Comparison of ENCODE assay signal across 8 cellular contexts in genomic region chr14:105448706-105449111, GRCh38. TPM values are rescaled to one million over a fixed set of nuclear protein-coding genes. Genes with fewer than 3 reads are reported as not detected.
DNase-seq lines count a peak whose midpoint lies in the region; ATAC-seq, FAIRE-seq and TF ChIP-seq lines count a peak whose summit lies in the region.

No MANE protein-coding gene starts in this region.

- H2AFZ ChIP-seq in H9 (ENCODE audit: low read length): no peak overlapping the region

- H4K20me1 ChIP-seq in H9 (ENCODE audit: control insufficient read depth, insufficient read depth, insufficient read length): no peaks in the 10 kb centered on the region

- DNase-seq in BE2C (peak; percentile 86), H9 (peak; percentile 81), SK-N-DZ (ENCODE audit: low spot score) (peak; percentile 22), cardiac muscle cell (ENCODE audit: low read depth in 1 of 2, low spot score in 1 of 2) (peak; percentile 66 to 73), psoas muscle (peak; percentile 76 to 88), urothelium cell line (ENCODE audit: low spot score) (peak; percentile 61)
- peak in 1 of 2 donors; percentile 74 for DNase-seq in activated naive CD4-positive, alpha-beta T cell treated with anti-CD3 and anti-CD28 coated beads, Interleukin-2, amount 50 U/mL, for 72 hours (ENCODE audit: low spot score in 2 of 2)

- no peaks in the 10 kb centered on the region for H3K79me2 ChIP-seq in H9 (ENCODE audit: insufficient read depth, low read length)

- peak; percentile 75 to 86 for ATAC-seq in activated naive CD4-positive, alpha-beta T cell treated with anti-CD3 and anti-CD28 coated beads, Interleukin-2, amount 50 U/mL, for 72 hours
- ATAC-seq in psoas muscle (peak; percentile 83 to 94 (median 88)), GM18861 (IDR thresholded peaks at IDR 0.05; ENCODE audit: unreplicated experiment) (no peak)

- H3K9me3 Mint-ChIP-seq in H9: no peaks in the 10 kb centered on the region
- H3K9me3 Mint-ChIP-seq in activated naive CD4-positive, alpha-beta T cell treated with anti-CD3 and anti-CD28 coated beads, Interleukin-2, amount 50 U/mL, for 72 hours: no peaks in the 10 kb centered on the region

- no peak overlapping the region for H2BK12ac ChIP-seq in H9 (ENCODE audit: insufficient read length, low read depth, low read length)

- H3K4me1 Mint-ChIP-seq in H9: no peaks in the 10 kb centered on the region

- H3K9me3 ChIP-seq in BE2C (no peaks in the 10 kb centered on the region), H9 (ENCODE audit: control insufficient read depth, low read depth, low read length) (no peaks in the 10 kb centered on the region), cardiac muscle cell (ENCODE audit: low read depth) (no peaks in the 10 kb centered on the region), psoas muscle (no peaks in the 10 kb centered on the region)

- no peak overlapping the region for H3K56ac ChIP-seq in H9 (ENCODE audit: insufficient read length, low read depth, low read length)

- H4K5ac ChIP-seq in H9 (ENCODE audit: insufficient read length, low read depth, low read length): no peak overlapping the region

- H3K18ac ChIP-seq in H9 (ENCODE audit: insufficient read length, low read depth, low read length): no peak overlapping the region

- H2BK20ac ChIP-seq in H9 (ENCODE audit: low read depth, low read length, poor library complexity, severe bottlenecking): no peak overlapping the region

- no peak overlapping the region for H4K91ac ChIP-seq in H9 (ENCODE audit: insufficient read length, low read depth, low read length)

- FAIRE-seq in urothelium cell line (lab: Jason Lieb, UNC): no peak

- H3K4me3 Mint-ChIP-seq in H9: no peak overlapping the region

- H3K4ac ChIP-seq in H9 (ENCODE audit: low read depth, low read length): no peak overlapping the region

- H3K36me3 ChIP-seq in BE2C: peaks cover 63% of the 10 kb centered on the region
- H3K36me3 ChIP-seq in cardiac muscle cell: peaks cover 3% of the 10 kb centered on the region
- H3K36me3 ChIP-seq in psoas muscle (ENCODE audit: insufficient read depth in 1 of 2, low read depth in 1 of 2): peaks cover 0 to 37% of the 10 kb centered on the region in 2 donors

- peaks cover 15 to 44% (median 38%) of the 10 kb centered on the region in 3 experiments; a peak in 6 of 7 replicates for H3K36me3 Mint-ChIP-seq in H9 (ENCODE audit: insufficient read depth in 1 of 3, low read depth in 3 of 3)
- no peaks in the 10 kb centered on the region for H3K36me3 Mint-ChIP-seq in activated naive CD4-positive, alpha-beta T cell treated with anti-CD3 and anti-CD28 coated beads, Interleukin-2, amount 50 U/mL, for 72 hours

- no peak overlapping the region for H2BK5ac ChIP-seq in H9 (ENCODE audit: insufficient read length, low read length)

- no peak overlapping the region for H2BK15ac ChIP-seq in H9 (ENCODE audit: low read depth, low read length)

- no peak overlapping the region for H3K4me3 ChIP-seq in BE2C (ENCODE audit: low read depth, low read length)
- H3K4me3 ChIP-seq in cardiac muscle cell: no peak overlapping the region
- peak overlapping the region; percentile 2 for H3K4me3 ChIP-seq in psoas muscle

- no peak overlapping the region for H3T11ph ChIP-seq in H9 (ENCODE audit: low read length)

- intact Hi-C loops in psoas muscle (cut with DNase I): loop anchor here (2.0 to 10.0 kb wide), 4 partner anchors 39 to 78 kb away; partner anchors contain the start of genes CRIP1 (in 1 of the 2) and TMEM121 (in 1 of the 2)

- H2BK120ac ChIP-seq in H9 (ENCODE audit: low read depth, low read length, poor library complexity, severe bottlenecking): no peak overlapping the region

- no peak overlapping the region for H3K27ac Mint-ChIP-seq in H9
- no peak overlapping the region for H3K27ac Mint-ChIP-seq in activated naive CD4-positive, alpha-beta T cell treated with anti-CD3 and anti-CD28 coated beads, Interleukin-2, amount 50 U/mL, for 72 hours

- no peak overlapping the region for H3K14ac ChIP-seq in H9 (ENCODE audit: insufficient read depth, low read length)

- H3K23ac ChIP-seq in H9 (ENCODE audit: insufficient read length, low read depth, low read length): no peak overlapping the region

- H3K79me1 ChIP-seq in H9 (ENCODE audit: insufficient read depth, low read depth, low read length, poor library complexity, severe bottlenecking): no peaks in the 10 kb centered on the region

- H3K27ac ChIP-seq in H9 (ENCODE audit: insufficient read length, low read depth, low read length): no peak overlapping the region
- H3K27ac ChIP-seq in cardiac muscle cell: peak overlapping the region; percentile 87
- H3K27ac ChIP-seq in psoas muscle: no peak overlapping the region

- H3K9ac ChIP-seq in H9 (ENCODE audit: extremely low read depth, insufficient read length, low read length): no peak overlapping the region

- no peak overlapping the region for H3K4me2 ChIP-seq in H9 (ENCODE audit: insufficient read depth, insufficient read length, low read length)

- no peaks in the 10 kb centered on the region for H3K27me3 Mint-ChIP-seq in H9 (ENCODE audit: low read depth)

- H3K27me3 ChIP-seq in BE2C (no peaks in the 10 kb centered on the region), H9 (ENCODE audit: insufficient read depth, low read length) (no peaks in the 10 kb centered on the region), cardiac muscle cell (no peaks in the 10 kb centered on the region), psoas muscle (ENCODE audit: insufficient read depth in 3 of 3, low read length in 2 of 3) (no peaks in the 10 kb centered on the region)

- peak; percentile 88 for TF ChIP-seq CTCF in BE2C (IDR thresholded peaks at IDR 0.05; ENCODE audit: low read depth, low read length)
- TF ChIP-seq CTCF in H9 (conservative IDR thresholded peaks at IDR 0.05): peak; percentile 87
- peak; percentile 88 for TF ChIP-seq CTCF in cardiac muscle cell (IDR thresholded peaks at IDR 0.05; ENCODE audit: low read depth, low read length)
- peak; percentile 94 for TF ChIP-seq CTCF in psoas muscle (IDR thresholded peaks at IDR 0.05)

- H3K4me1 ChIP-seq in BE2C (peaks cover 8% of the 10 kb centered on the region), H9 (ENCODE audit: insufficient read depth, low read length) (no peaks in the 10 kb centered on the region), cardiac muscle cell (ENCODE audit: low read depth) (peaks cover 22% of the 10 kb centered on the region), psoas muscle (peaks cover 6% of the 10 kb centered on the region)

- no CpG with 5 or more reads among the region's 16 CpGs for WGBS in H9 (ENCODE audit: extremely low coverage, insufficient read length, low lambda C conversion rate)
- 15 to 25% (median 19%) methylated on average over 13 to 16 of the region's 16 CpGs for WGBS in psoas muscle, 3 donors

- H4K8ac ChIP-seq in H9 (replicated peaks; ENCODE audit: insufficient read length, low read depth, low read length): no peak overlapping the region

- H2AK5ac ChIP-seq in H9 (ENCODE audit: insufficient read length, low read length): no peak overlapping the region

- no peaks in the 10 kb centered on the region for H3K23me2 ChIP-seq in H9 (ENCODE audit: insufficient read length, low read depth, low read length, poor library complexity, severe bottlenecking)

RNA-seq across cellular contexts. Expression of gene CRIP2, which starts 25.9 kb away (rescaled TPM):
- polyA plus RNA-seq in BE2C (2012; ENCODE audit: insufficient read depth, insufficient read length, low read depth): 2,068 TPM
- total RNA-seq in H9 (2021): 5.7 and 7.2 TPM in 2 replicates
- 71.3 and 72.7 TPM in 2 replicates for polyA plus RNA-seq in SK-N-DZ (2014; cell fraction: cytosol; rRNA removed)
- polyA plus RNA-seq in SK-N-DZ (2014; cell fraction: nucleus; rRNA removed): 64.4 and 76.4 TPM in 2 replicates
- total RNA-seq in activated naive CD4-positive, alpha-beta T cell treated with anti-CD3 and anti-CD28 coated beads, Interleukin-2, amount 50 U/mL, for 72 hours: under 1 TPM; 0.27 to 0.34 TPM
- 804 and 1,173 TPM in 2 replicates for total RNA-seq in cardiac muscle cell
- polyA plus RNA-seq in cardiac muscle cell: 1,364 and 1,845 TPM in 2 replicates
- 10 to 100 TPM; 23.1 to 46.5 (median 30.2) TPM for total RNA-seq in psoas muscle
- polyA plus RNA-seq in psoas muscle: 10 to 100 TPM; 28.5 to 71.8 (median 47.3) TPM

RNA-seq across cellular contexts. Expression of gene MTA1, which starts 29.1 kb away (rescaled TPM):
- polyA plus RNA-seq in BE2C (2012; ENCODE audit: insufficient read depth, insufficient read length, low read depth): 121 TPM
- total RNA-seq in H9 (2021) (222 and 230 TPM in 2 replicates), cardiac muscle cell (136 and 208 TPM in 2 replicates), psoas muscle (10 to 100 TPM; 41.1 to 48.6 (median 45.1) TPM)
- polyA plus RNA-seq in SK-N-DZ (2014; cell fraction: cytosol; rRNA removed): 42.8 and 47.4 TPM in 2 replicates
- 335 and 376 TPM in 2 replicates for polyA plus RNA-seq in SK-N-DZ (2014; cell fraction: nucleus; rRNA removed)
- 100 to 1,000 TPM; 121 to 137 TPM for total RNA-seq in activated naive CD4-positive, alpha-beta T cell treated with anti-CD3 and anti-CD28 coated beads, Interleukin-2, amount 50 U/mL, for 72 hours
- polyA plus RNA-seq in cardiac muscle cell (110 and 149 TPM in 2 replicates), psoas muscle (10 to 100 TPM; 22.6 to 32.8 (median 25.5) TPM)

RNA-seq across cellular contexts. Expression of gene CRIP1, which starts 38.0 kb away (rescaled TPM):
- polyA plus RNA-seq in BE2C (2012; ENCODE audit: insufficient read depth, insufficient read length, low read depth): 451 TPM
- total RNA-seq in H9 (2021) (6.9 and 8.8 TPM in 2 replicates), cardiac muscle cell (46.9 and 51.1 TPM in 2 replicates), psoas muscle (10 to 100 TPM; 11.5 to 24.9 (median 14.2) TPM)
- 3.4 and 16.0 TPM in 2 replicates for polyA plus RNA-seq in SK-N-DZ (2014; cell fraction: cytosol; rRNA removed)
- polyA plus RNA-seq in SK-N-DZ (2014; cell fraction: nucleus; rRNA removed): 12.6 and 15.0 TPM in 2 replicates
- total RNA-seq in activated naive CD4-positive, alpha-beta T cell treated with anti-CD3 and anti-CD28 coated beads, Interleukin-2, amount 50 U/mL, for 72 hours: 100 to 1,000 TPM; 200 to 214 TPM
- polyA plus RNA-seq in cardiac muscle cell (196 and 203 TPM in 2 replicates), psoas muscle (10 to 100 TPM; 17.5 to 27.2 (median 20.6) TPM)

RNA-seq across cellular contexts. Expression of gene TEDC1, which starts 42.3 kb away (rescaled TPM):
- 40.9 TPM for polyA plus RNA-seq in BE2C (2012; ENCODE audit: insufficient read depth, insufficient read length, low read depth)
- total RNA-seq in H9 (2021): 26.2 TPM in 2 replicates
- 20.8 and 25.6 TPM in 2 replicates for polyA plus RNA-seq in SK-N-DZ (2014; cell fraction: cytosol; rRNA removed)
- polyA plus RNA-seq in SK-N-DZ (2014; cell fraction: nucleus; rRNA removed): 52.0 and 85.2 TPM in 2 replicates
- 10 to 100 TPM; 32.6 to 34.1 TPM for total RNA-seq in activated naive CD4-positive, alpha-beta T cell treated with anti-CD3 and anti-CD28 coated beads, Interleukin-2, amount 50 U/mL, for 72 hours
- 32.0 and 33.0 TPM in 2 replicates for total RNA-seq in cardiac muscle cell
- polyA plus RNA-seq in cardiac muscle cell: 27.4 and 27.6 TPM in 2 replicates
- 1 to 10 TPM in 3 of 4 donors, under 1 TPM in 1; 0.95 to 2.0 (median 1.2) TPM for total RNA-seq in psoas muscle
- polyA plus RNA-seq in psoas muscle: 1 to 10 TPM; 1.9 to 5.2 (median 2.3) TPM

RNA-seq across cellular contexts. Expression of gene TEX22, which starts 50.4 kb away (rescaled TPM):
- 2.7 TPM for polyA plus RNA-seq in BE2C (2012; ENCODE audit: insufficient read depth, insufficient read length, low read depth)
- total RNA-seq in H9 (2021) (0.50 and 0.83 TPM in 2 replicates), cardiac muscle cell (2.5 and 3.7 TPM in 2 replicates), psoas muscle (under 1 TPM in 3 of 4 donors, not detected in 1; 0.34 to 0.75 (median 0.39) TPM)
- polyA plus RNA-seq in SK-N-DZ (2014; cell fraction: cytosol; rRNA removed): not detected in 2 replicates
- 1.1 and 2.3 TPM in 2 replicates for polyA plus RNA-seq in SK-N-DZ (2014; cell fraction: nucleus; rRNA removed)
- 1 to 10 TPM; 2.0 to 4.6 TPM for total RNA-seq in activated naive CD4-positive, alpha-beta T cell treated with anti-CD3 and anti-CD28 coated beads, Interleukin-2, amount 50 U/mL, for 72 hours
- polyA plus RNA-seq in cardiac muscle cell (3.0 and 4.1 TPM in 2 replicates), psoas muscle (under 1 TPM in 2 of 3 donors, not detected in 1; 0.10 to 0.13 TPM)

Comparison
In these comparisons a context has a peak if more than half of its experiments do, and no peak if none do; other contexts are left out.
1. RNA of gene CRIP2, which starts 25.9 kb away (total RNA-seq): 804 to 1,173 TPM in cardiac muscle cell; 23.1 to 46.5 TPM in psoas muscle, 5.7 to 7.2 TPM in H9 and 0.27 to 0.34 TPM in activated naive CD4-positive, alpha-beta T cell treated with anti-CD3 and anti-CD28 coated beads, Interleukin-2, amount 50 U/mL, for 72 hours; every median in the first group is over 10 times any median in the second.
2. Peak in every context shown above with its lines, with median percentiles within 50 percentile points of each other: CTCF ChIP-seq.